18 cellular contexts compared by ENCODE assay signal in the genomic region with DNA sequence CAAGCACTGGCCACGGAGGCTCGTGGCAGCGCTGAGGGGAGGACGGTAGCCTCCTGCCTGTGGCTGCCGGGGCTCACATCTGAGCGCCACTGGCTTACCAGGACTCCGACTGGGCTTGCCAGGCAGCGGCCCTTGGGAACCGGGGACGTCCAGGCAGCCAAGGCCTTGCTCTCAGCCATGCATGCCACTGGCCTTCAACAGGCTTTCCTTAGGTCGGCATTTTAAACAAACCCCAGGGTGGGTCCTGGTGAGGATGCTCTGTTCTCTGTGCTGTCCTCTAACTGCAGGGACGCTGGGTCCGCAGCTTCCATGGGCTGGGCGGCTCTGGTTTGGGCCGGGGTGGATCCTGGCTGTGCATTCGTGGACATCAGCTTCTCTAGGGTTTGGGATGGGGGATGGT. TPM values are rescaled to one million over a fixed set of nuclear protein-coding genes. Genes with fewer than 3 reads are reported as not detected.
"Had no signal": no experiment of that assay in that cellular context is flagged by ENCODE, and none has a peak within 500 bp of the region (broad histone marks: within the 10 kb centered on the region; RNA-seq: fewer than 3 reads in every experiment).

No MANE protein-coding gene starts in this region.

- ATAC-seq: activated CD4-positive, alpha-beta T cell treated with anti-CD3 and anti-CD28 coated beads for 36 hours; foreskin keratinocyte had no signal

- H3K4me3 ChIP-seq: cardiac muscle cell, ovary, transverse colon, vagina had no signal

- H3K9me3 ChIP-seq: ovary, transverse colon, vagina had no signal

- H3K27ac ChIP-seq: cardiac muscle cell, foreskin keratinocyte, ovary, transverse colon, vagina had no signal

- DNase-seq: activated CD4-positive, alpha-beta T cell treated with anti-CD3 and anti-CD28 coated beads, Interleukin-2, amount 50 U/mL, for 48 hours; activated gamma-delta T cell; foreskin keratinocyte; stimulated activated CD8-positive, alpha-beta memory T cell treated with anti-CD3 and anti-CD28 coated beads, Interleukin-4, amount 100 ng/mL, for 48 hours; stimulated activated naive CD4-positive, alpha-beta T cell; SW 1271; T-helper 2 cell; transverse colon had no signal

- H3K36me3 ChIP-seq: cardiac muscle cell, ovary, transverse colon, vagina had no signal

- H3K27me3 ChIP-seq: ovary, vagina had no signal

- H3K4me1 ChIP-seq: foreskin keratinocyte, transverse colon, vagina had no signal

RNA-seq across cellular contexts. Expression of gene BHLHE23, which starts 59.1 kb away (rescaled TPM):
- total RNA-seq: activated CD4-positive, alpha-beta T cell treated with anti-CD3 and anti-CD28 coated beads for 36 hours; cardiac muscle cell; epithelial cell of proximal tubule; fibroblast of lung; foreskin keratinocyte; myocyte; ovary; pulmonary artery endothelial cell; subcutaneous adipose tissue; transverse colon; vagina had no signal
- polyA plus RNA-seq: cardiac muscle cell, fibroblast of lung, foreskin keratinocyte, neural cell, ovary had no signal
